ENCODE assay signal across 13 cellular contexts in genomic region chr3:126895178-126896066, GRCh38.
DNase-seq lines count a peak whose midpoint lies in the region; ATAC-seq and TF ChIP-seq lines count a peak whose summit lies in the region.
"Had no signal": no experiment of that assay in that cellular context is flagged by ENCODE, and none has a peak within 500 bp of the region (broad histone marks: within the 10 kb centered on the region; RNA-seq: fewer than 3 reads in every experiment).

No MANE protein-coding gene starts in this region.

- H3K4me1 ChIP-seq in NT2/D1 (ENCODE audit: insufficient read depth, insufficient read length) (peaks cover 11% of the 10 kb centered on the region), ovary (ENCODE audit: insufficient read depth) (peaks cover 32% of the 10 kb centered on the region), MM.1S (ENCODE audit: low read length) (peaks cover 9% of the 10 kb centered on the region; the same call in 1 of the 2 replicates)

- no peak for TF ChIP-seq POLR2A in ovary (IDR thresholded peaks at IDR 0.05)

- peaks cover 8% of the 10 kb centered on the region for H3K36me3 Mint-ChIP-seq in CD4-positive, alpha-beta T cell (ENCODE audit: low read depth)
- peaks cover 2% of the 10 kb centered on the region for H3K36me3 Mint-ChIP-seq in activated naive CD8-positive, alpha-beta T cell treated with anti-CD3 and anti-CD28 coated beads for 36 hours

- H3K36me3 ChIP-seq in NT2/D1 (ENCODE audit: insufficient read depth, insufficient read length, low read length) (no peaks in the 10 kb centered on the region), ovary (no peaks in the 10 kb centered on the region), MM.1S (replicated peaks; ENCODE audit: insufficient read depth, low read length) (no peaks in the 10 kb centered on the region)

- no peaks in the 10 kb centered on the region for H3F3A ChIP-seq in MM.1S (ENCODE audit: insufficient read depth, low read length)

- DNase-seq in DMS79 (lab: John Stamatoyannopoulos, UW) (peak; percentile 4), NT2/D1 (ENCODE audit: low read depth, low spot score) (peak; percentile 3), fibroblast of mammary gland (ENCODE audit: low read depth) (peak; percentile 20), ovary (peak in 4 of 5 donors; percentile 44 to 56 (median 50)), MM.1S (no peak)
- DNase-seq in CD4-positive, alpha-beta T cell = no peak
- DNase-seq in activated naive CD8-positive, alpha-beta T cell treated with anti-CD3 and anti-CD28 coated beads for 36 hours = no peak
- DNase-seq: activated T-cell treated with anti-CD3 and anti-CD28 coated beads, Interleukin-2, amount 50 U/mL, for 4 hours; Kasumi-1; naive thymus-derived CD8-positive, alpha-beta T cell; NCI-H524 treated with DMSO at 0.1 percent for 48 hours had no signal

- no peak for ATAC-seq in HG02981 (IDR thresholded peaks at IDR 0.05; ENCODE audit: unreplicated experiment)
- no peak for ATAC-seq in CD4-positive, alpha-beta T cell (ENCODE audit: poor library complexity)
- ATAC-seq: activated T-cell treated with anti-CD3 and anti-CD28 coated beads, Interleukin-2, amount 50 U/mL, for 4 hours; naive thymus-derived CD8-positive, alpha-beta T cell had no signal

- no peaks in the 10 kb centered on the region for H3K9me3 Mint-ChIP-seq in CD4-positive, alpha-beta T cell
- H3K9me3 Mint-ChIP-seq in activated naive CD8-positive, alpha-beta T cell treated with anti-CD3 and anti-CD28 coated beads for 36 hours = no peaks in the 10 kb centered on the region
- H3K9me3 Mint-ChIP-seq: activated T-cell treated with anti-CD3 and anti-CD28 coated beads, Interleukin-2, amount 50 U/mL, for 4 hours; dendritic cell treated with granulocyte-macrophage colony-stimulating factor and Interleukin-4, amounts not matched to agents 40 ng/mL and 50 ng/mL, for 4 days; naive thymus-derived CD8-positive, alpha-beta T cell had no signal

- H3K27me3 Mint-ChIP-seq in CD4-positive, alpha-beta T cell = no peaks in the 10 kb centered on the region
- H3K27me3 Mint-ChIP-seq in activated naive CD8-positive, alpha-beta T cell treated with anti-CD3 and anti-CD28 coated beads for 36 hours = no peaks in the 10 kb centered on the region

- POLR2A ChIA-PET in CD4-positive, alpha-beta T cell (lab: Charles Lee) = no interaction called here

- no peak overlapping the region for H3K9ac ChIP-seq in NT2/D1 (ENCODE audit: insufficient read length, low read depth)
- no peak overlapping the region for H3K9ac ChIP-seq in MM.1S (ENCODE audit: low read length)

- no peak overlapping the region for H3K4me3 Mint-ChIP-seq in CD4-positive, alpha-beta T cell
- no peak overlapping the region for H3K4me3 Mint-ChIP-seq in activated naive CD8-positive, alpha-beta T cell treated with anti-CD3 and anti-CD28 coated beads for 36 hours
- H3K4me3 Mint-ChIP-seq: activated T-cell treated with anti-CD3 and anti-CD28 coated beads, Interleukin-2, amount 50 U/mL, for 4 hours; dendritic cell treated with granulocyte-macrophage colony-stimulating factor and Interleukin-4, amounts not matched to agents 40 ng/mL and 50 ng/mL, for 4 days; naive thymus-derived CD8-positive, alpha-beta T cell had no signal

- H4K20me1 ChIP-seq in MM.1S (ENCODE audit: insufficient read depth, low read length) = no peaks in the 10 kb centered on the region

- H3K27me3 ChIP-seq in NT2/D1 (ENCODE audit: insufficient read depth, insufficient read length) = no peaks in the 10 kb centered on the region
- no peaks in the 10 kb centered on the region for H3K27me3 ChIP-seq in ovary
- no peaks in the 10 kb centered on the region for H3K27me3 ChIP-seq in MM.1S (replicated peaks; ENCODE audit: insufficient read depth, low read length)
- no peaks in the 10 kb centered on the region for H3K27me3 ChIP-seq in CD4-positive, alpha-beta T cell (ENCODE audit: control insufficient read depth, insufficient read depth, low read length)

- no peaks in the 10 kb centered on the region for H3K9me2 ChIP-seq in MM.1S (replicated peaks; ENCODE audit: insufficient read depth, low read length)

- WGBS in ovary, 3 donors = 67 to 71% (median 69%) methylated on average over 7 of the region's 7 CpGs

- CTCF ChIA-PET in CD4-positive, alpha-beta T cell (lab: Charles Lee) = no interaction called here

- TF ChIP-seq EP300 in ovary (IDR thresholded peaks at IDR 0.05) = no peak

- H3K27ac ChIP-seq in ovary = peak overlapping the region in 1 of 2 donors; percentile 55
- H3K27ac ChIP-seq in MM.1S (ENCODE audit: low read length) = no peak overlapping the region
- H3K27ac ChIP-seq in CD4-positive, alpha-beta T cell (ENCODE audit: low read depth, low read length) = no peak overlapping the region

- no peak overlapping the region for H3K4me2 ChIP-seq in MM.1S (ENCODE audit: low read depth, low read length)

- H3K4me1 Mint-ChIP-seq in CD4-positive, alpha-beta T cell (ENCODE audit: low read depth) = no peaks in the 10 kb centered on the region
- H3K4me1 Mint-ChIP-seq in activated naive CD8-positive, alpha-beta T cell treated with anti-CD3 and anti-CD28 coated beads for 36 hours = peaks cover 3% of the 10 kb centered on the region

- intact Hi-C loops in ovary (cut with DNase I) = no loop called here
- intact Hi-C loops in CD4-positive, alpha-beta T cell (cut with DNase I, micrococcal nuclease) = no loop called here

- no peaks in the 10 kb centered on the region for H3K79me2 ChIP-seq in MM.1S (ENCODE audit: low read length)

- H3K27ac Mint-ChIP-seq in CD4-positive, alpha-beta T cell = no peak overlapping the region
- no peak overlapping the region for H3K27ac Mint-ChIP-seq in activated naive CD8-positive, alpha-beta T cell treated with anti-CD3 and anti-CD28 coated beads for 36 hours
- H3K27ac Mint-ChIP-seq: dendritic cell treated with granulocyte-macrophage colony-stimulating factor and Interleukin-4, amounts not matched to agents 40 ng/mL and 50 ng/mL, for 4 days had no signal

- H3K4me3 ChIP-seq in NT2/D1 (ENCODE audit: insufficient read length, low read depth) = no peak overlapping the region
- H3K4me3 ChIP-seq in fibroblast of mammary gland (ENCODE audit: control insufficient read depth, low read depth, low read length) = no peak overlapping the region
- H3K4me3 ChIP-seq in ovary = no peak overlapping the region
- H3K4me3 ChIP-seq in MM.1S (ENCODE audit: low read length) = no peak overlapping the region

- H3K9me3 ChIP-seq in NT2/D1 (ENCODE audit: insufficient read depth, low read length) = no peaks in the 10 kb centered on the region
- no peaks in the 10 kb centered on the region for H3K9me3 ChIP-seq in ovary
- H3K9me3 ChIP-seq in MM.1S (replicated peaks; ENCODE audit: insufficient read depth, low read length) = no peaks in the 10 kb centered on the region
- no peaks in the 10 kb centered on the region for H3K9me3 ChIP-seq in CD4-positive, alpha-beta T cell (ENCODE audit: control insufficient read depth, low read length)

- H2AFZ ChIP-seq in MM.1S (ENCODE audit: low read length) = no peak overlapping the region

- TF ChIP-seq CTCF in fibroblast of mammary gland (conservative IDR thresholded peaks at IDR 0.05; ENCODE audit: control insufficient read depth, insufficient read depth, low read depth, low read length) (no peak), ovary (IDR thresholded peaks at IDR 0.05) (no peak), MM.1S (IDR thresholded peaks at IDR 0.05; ENCODE audit: low read length) (no peak)
- no peak for TF ChIP-seq CTCF in CD4-positive, alpha-beta T cell (IDR thresholded peaks at IDR 0.05)

Comparison
In these comparisons a context has a peak if more than half of its experiments do, and no peak if none do; other contexts are left out.
1. DNase-seq: peak in DMS79 (single experiment), NT2/D1 (single experiment), fibroblast of mammary gland (single experiment) and ovary (4 of 5); none in MM.1S (single experiment), CD4-positive, alpha-beta T cell (0 of 10) and activated naive CD8-positive, alpha-beta T cell treated with anti-CD3 and anti-CD28 coated beads for 36 hours (single experiment).